In the genomic region with DNA sequence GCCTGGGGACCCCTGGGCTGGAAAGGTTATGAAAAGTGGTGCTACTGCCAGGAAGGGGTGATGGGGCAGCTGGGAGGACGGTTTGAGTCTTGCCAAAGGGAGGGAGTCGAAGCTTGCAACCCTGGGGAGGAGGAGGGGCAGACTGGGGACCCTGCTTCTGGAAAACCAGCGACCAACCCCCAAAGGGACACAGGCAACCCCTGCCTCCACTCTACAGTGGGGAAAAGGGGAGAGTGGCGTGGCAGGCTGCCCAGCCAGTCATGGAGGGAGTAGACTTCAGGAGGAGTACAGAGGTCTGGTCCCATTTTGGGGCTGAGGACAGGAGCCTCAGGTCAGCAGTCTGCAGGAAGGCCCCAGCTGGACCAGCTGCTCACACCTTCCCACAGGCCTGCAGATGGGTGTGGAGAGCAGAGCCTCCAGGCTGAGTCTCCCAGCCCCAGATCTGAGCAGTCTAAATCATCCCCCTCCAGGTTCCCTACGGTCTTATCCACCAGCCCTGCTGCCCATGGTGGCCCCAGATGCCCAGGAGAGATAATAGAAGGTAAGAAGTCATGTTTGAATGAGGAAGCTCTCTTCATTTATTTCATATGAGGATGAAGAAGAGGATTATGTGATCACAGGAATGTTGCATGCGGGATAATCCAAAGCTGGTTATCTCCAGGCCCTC, we compare ENCODE assay signal across 20 cellular contexts. TPM values are rescaled to one million over a fixed set of nuclear protein-coding genes. Genes with fewer than 3 reads are reported as not detected.
DNase-seq lines count a peak whose midpoint lies in the region; ATAC-seq and TF ChIP-seq lines count a peak whose summit lies in the region.
"Had no signal": no experiment of that assay in that cellular context is flagged by ENCODE, and none has a peak within 500 bp of the region (broad histone marks: within the 10 kb centered on the region; RNA-seq: fewer than 3 reads in every experiment).

No MANE protein-coding gene starts in this region.

- peaks cover 20% of the 10 kb centered on the region for H3K36me3 Mint-ChIP-seq in activated T-cell treated with anti-CD3 and anti-CD28 coated beads, Interleukin-2, amount 50 U/mL, for 4 hours (ENCODE audit: insufficient read depth)
- peaks cover 36% of the 10 kb centered on the region for H3K36me3 Mint-ChIP-seq in activated T-helper 17 cell treated with anti-CD3 and anti-CD28 coated beads, Interleukin-2, amount 50 U/mL, for 72 hours (ENCODE audit: low read depth)
- H3K36me3 Mint-ChIP-seq in neural progenitor cell: peaks cover 19% of the 10 kb centered on the region

- H3K4me3 ChIP-seq in neural progenitor cell: no peak overlapping the region
- H3K4me3 ChIP-seq: gastrocnemius medialis, PC-9 had no signal

- H3K4me1 Mint-ChIP-seq in activated T-cell treated with anti-CD3 and anti-CD28 coated beads, Interleukin-2, amount 50 U/mL, for 4 hours (ENCODE audit: low read depth): peaks cover 25% of the 10 kb centered on the region
- peaks cover 16% of the 10 kb centered on the region for H3K4me1 Mint-ChIP-seq in activated T-helper 17 cell treated with anti-CD3 and anti-CD28 coated beads, Interleukin-2, amount 50 U/mL, for 72 hours
- H3K4me1 Mint-ChIP-seq in neural progenitor cell: no peaks in the 10 kb centered on the region
- H3K4me1 Mint-ChIP-seq: endodermal cell, mesothelial cell of epicardium had no signal

- TF ChIP-seq POLR2A in GM19099 (IDR thresholded peaks at IDR 0.05; ENCODE audit: extremely low read depth, insufficient read length, low read depth): peak; percentile 8

- no peaks in the 10 kb centered on the region for H3K27me3 Mint-ChIP-seq in activated T-cell treated with anti-CD3 and anti-CD28 coated beads, Interleukin-2, amount 50 U/mL, for 4 hours (ENCODE audit: low read depth)
- H3K27me3 Mint-ChIP-seq in activated T-helper 17 cell treated with anti-CD3 and anti-CD28 coated beads, Interleukin-2, amount 50 U/mL, for 72 hours: no peaks in the 10 kb centered on the region
- H3K27me3 Mint-ChIP-seq in neural progenitor cell (ENCODE audit: insufficient read depth, low read depth): peaks cover 3% of the 10 kb centered on the region
- H3K27me3 Mint-ChIP-seq: central memory CD8-positive, alpha-beta T cell had no signal

- H3K27me3 ChIP-seq in neural progenitor cell: no peaks in the 10 kb centered on the region
- H3K27me3 ChIP-seq: gastrocnemius medialis had no signal

- H3K9ac ChIP-seq in neural progenitor cell: no peak overlapping the region

- no peak overlapping the region for H3K27ac ChIP-seq in neural progenitor cell
- H3K27ac ChIP-seq: gastrocnemius medialis, PC-9 had no signal

- no peak for DNase-seq in activated T-cell treated with anti-CD3 and anti-CD28 coated beads, Interleukin-2, amount 50 U/mL, for 4 hours
- no peak for DNase-seq in activated T-cell treated with anti-CD3 and anti-CD28 coated beads, Interleukin-2, amount 50 U/mL, for 1 hour
- DNase-seq in neural progenitor cell (ENCODE audit: low spot score): no peak
- no peak for DNase-seq in midbrain (lab: John Stamatoyannopoulos, UW)
- DNase-seq in KG1 (lab: John Stamatoyannopoulos, UW): no peak
- DNase-seq: activated CD4-positive, alpha-beta T cell treated with anti-CD3 and anti-CD28 coated beads for 4 hours; activated effector memory CD4-positive, alpha-beta T cell treated with Interleukin-2 at 50 U/mL for 16 hours; DMS79; gastrocnemius medialis; immature natural killer cell; NCI-H1436; NCI-H524; PC-9; substantia nigra had no signal

- H3K4me1 ChIP-seq in neural progenitor cell: no peaks in the 10 kb centered on the region
- H3K4me1 ChIP-seq: gastrocnemius medialis had no signal

- H3K79me2 ChIP-seq in neural progenitor cell (ENCODE audit: low read depth): no peaks in the 10 kb centered on the region

- no peaks in the 10 kb centered on the region for H4K20me1 ChIP-seq in neural progenitor cell (ENCODE audit: low read depth)

- TF ChIP-seq CTCF in neural progenitor cell (IDR thresholded peaks at IDR 0.05): no peak

- H3K4me3 Mint-ChIP-seq in activated T-cell treated with anti-CD3 and anti-CD28 coated beads, Interleukin-2, amount 50 U/mL, for 4 hours: peak overlapping the region; percentile 27
- H3K4me3 Mint-ChIP-seq in activated T-helper 17 cell treated with anti-CD3 and anti-CD28 coated beads, Interleukin-2, amount 50 U/mL, for 72 hours: peak overlapping the region; percentile 47
- H3K4me3 Mint-ChIP-seq in neural progenitor cell: peak overlapping the region; percentile 50
- H3K4me3 Mint-ChIP-seq: central memory CD8-positive, alpha-beta T cell; endodermal cell had no signal

- H2AFZ ChIP-seq in neural progenitor cell (replicated peaks): no peak overlapping the region
- H2AFZ ChIP-seq: PC-9 had no signal

- H3K9me3 Mint-ChIP-seq in activated T-cell treated with anti-CD3 and anti-CD28 coated beads, Interleukin-2, amount 50 U/mL, for 4 hours: no peaks in the 10 kb centered on the region
- no peaks in the 10 kb centered on the region for H3K9me3 Mint-ChIP-seq in activated T-helper 17 cell treated with anti-CD3 and anti-CD28 coated beads, Interleukin-2, amount 50 U/mL, for 72 hours
- no peaks in the 10 kb centered on the region for H3K9me3 Mint-ChIP-seq in neural progenitor cell
- H3K9me3 Mint-ChIP-seq: central memory CD8-positive, alpha-beta T cell; endodermal cell; immature natural killer cell; mesothelial cell of epicardium had no signal

- H3K4me2 ChIP-seq in neural progenitor cell: no peak overlapping the region
- H3K4me2 ChIP-seq: PC-9 had no signal

- ATAC-seq in activated T-cell treated with anti-CD3 and anti-CD28 coated beads, Interleukin-2, amount 50 U/mL, for 4 hours: no peak
- ATAC-seq in activated T-helper 17 cell treated with anti-CD3 and anti-CD28 coated beads, Interleukin-2, amount 50 U/mL, for 72 hours (replicated peaks): no peak
- ATAC-seq in HG03159 (IDR thresholded peaks at IDR 0.05; ENCODE audit: unreplicated experiment): no peak
- ATAC-seq: gastrocnemius medialis had no signal

- H3K9me3 ChIP-seq in neural progenitor cell (ENCODE audit: low read depth): no peaks in the 10 kb centered on the region
- H3K9me3 ChIP-seq: gastrocnemius medialis had no signal

- H3K27ac Mint-ChIP-seq in activated T-helper 17 cell treated with anti-CD3 and anti-CD28 coated beads, Interleukin-2, amount 50 U/mL, for 72 hours: peak overlapping the region; percentile 16
- no peak overlapping the region for H3K27ac Mint-ChIP-seq in neural progenitor cell
- H3K27ac Mint-ChIP-seq: mesothelial cell of epicardium had no signal

- H3F3A ChIP-seq in neural progenitor cell (ENCODE audit: low read depth): no peaks in the 10 kb centered on the region

- H3K36me3 ChIP-seq in neural progenitor cell: no peaks in the 10 kb centered on the region

RNA-seq across cellular contexts. Expression of a gene that starts 3.3 kb away (rescaled TPM):
- 100 to 1,000 TPM in 1 of 3 donors, 10 to 100 TPM in 2; 74.2 to 107 (median 85.1) TPM for total RNA-seq in activated T-cell treated with anti-CD3 and anti-CD28 coated beads, Interleukin-2, amount 50 U/mL, for 4 hours
- total RNA-seq in activated T-helper 17 cell treated with anti-CD3 and anti-CD28 coated beads, Interleukin-2, amount 50 U/mL, for 72 hours: 100 to 1,000 TPM; 117 to 122 TPM
- 34.5 and 85.3 TPM in 2 replicates for total RNA-seq in neural progenitor cell (ENCODE audit: low replicate concordance)

RNA-seq across cellular contexts. Expression of a gene that starts 4.3 kb away (rescaled TPM):
- 1 to 10 TPM in 2 of 3 donors, not detected in 1; 2.2 to 3.0 TPM for total RNA-seq in activated T-cell treated with anti-CD3 and anti-CD28 coated beads, Interleukin-2, amount 50 U/mL, for 4 hours
- total RNA-seq in activated T-helper 17 cell treated with anti-CD3 and anti-CD28 coated beads, Interleukin-2, amount 50 U/mL, for 72 hours: 1 to 10 TPM; 2.8 to 4.9 TPM
- not detected in 2 replicates for total RNA-seq in neural progenitor cell (ENCODE audit: low replicate concordance)
- total RNA-seq: mesothelial cell of epicardium, PC-9 had no signal

RNA-seq across cellular contexts. Expression of a gene that starts 9.0 kb away (rescaled TPM):
- total RNA-seq in activated T-cell treated with anti-CD3 and anti-CD28 coated beads, Interleukin-2, amount 50 U/mL, for 4 hours: not detected
- under 1 TPM in 1 of 2 donors, not detected in 1; 0.29 TPM for total RNA-seq in activated T-helper 17 cell treated with anti-CD3 and anti-CD28 coated beads, Interleukin-2, amount 50 U/mL, for 72 hours
- total RNA-seq in neural progenitor cell (ENCODE audit: low replicate concordance): not detected in 2 replicates

RNA-seq across cellular contexts. Expression of a gene that starts 10.0 kb away (rescaled TPM):
- total RNA-seq in activated T-cell treated with anti-CD3 and anti-CD28 coated beads, Interleukin-2, amount 50 U/mL, for 4 hours: not detected
- total RNA-seq in activated T-helper 17 cell treated with anti-CD3 and anti-CD28 coated beads, Interleukin-2, amount 50 U/mL, for 72 hours: under 1 TPM; 0.37 to 0.41 TPM
- 0.19 TPM in 1 of 2 replicates, not detected in the other for total RNA-seq in neural progenitor cell (ENCODE audit: low replicate concordance)
- total RNA-seq: PC-9 had no signal

RNA-seq across cellular contexts. Expression of a gene that starts 34.3 kb away (rescaled TPM):
- total RNA-seq in activated T-cell treated with anti-CD3 and anti-CD28 coated beads, Interleukin-2, amount 50 U/mL, for 4 hours: not detected
- total RNA-seq in activated T-helper 17 cell treated with anti-CD3 and anti-CD28 coated beads, Interleukin-2, amount 50 U/mL, for 72 hours: not detected
- total RNA-seq in neural progenitor cell (ENCODE audit: low replicate concordance): not detected in 2 replicates
- total RNA-seq: endodermal cell, gastrocnemius medialis, mesothelial cell of epicardium, PC-9 had no signal
